ENCODE assay signal across 1 cellular context in genomic region chr1:11652203-11652780, GRCh38.
TF ChIP-seq lines count a peak whose summit lies in the region.

No MANE protein-coding gene starts in this region.

TF ChIP-seq in H1, 55 proteins besides CTCF, POLR2A, EP300 and RAD21:
- no peak for TF ChIP-seq MAX (IDR thresholded peaks at IDR 0.05)
- TF ChIP-seq NANOG (IDR thresholded peaks at IDR 0.05; ENCODE audit: insufficient read depth, low read depth, low read length, poor library complexity, severe bottlenecking) = no peak
- no peak for TF ChIP-seq CHD7 (IDR thresholded peaks at IDR 0.05; ENCODE audit: insufficient replicate concordance, low read length)
- no peak for TF ChIP-seq PHF8 (conservative IDR thresholded peaks at IDR 0.05; ENCODE audit: low read depth, low read length)
